In the genomic region with DNA sequence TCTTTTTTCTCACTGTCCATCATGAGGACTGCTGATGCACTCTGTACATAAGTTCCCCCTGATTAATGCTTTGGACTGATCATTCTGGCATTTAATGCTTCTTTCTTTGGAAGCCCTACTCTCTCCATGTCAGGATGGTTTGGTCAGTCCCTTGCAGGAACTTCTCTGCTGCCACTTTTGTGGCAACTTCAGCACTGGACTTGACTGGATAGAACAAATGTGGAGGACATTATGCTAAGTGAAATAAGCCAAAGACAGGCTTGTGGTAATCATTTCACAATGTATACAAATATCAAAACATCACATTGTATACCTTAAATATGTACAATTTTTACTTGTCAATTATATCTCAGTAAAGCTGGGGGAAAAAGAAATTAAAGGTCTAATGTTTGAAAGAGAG, we compare ENCODE assay signal across 25 cellular contexts. TPM values are rescaled to one million over a fixed set of nuclear protein-coding genes. Genes with fewer than 3 reads are reported as not detected.
A peak's percentile ranks its signal among the peaks of the same experiment; 100 is the strongest.
DNase-seq lines count a peak whose midpoint lies in the region; ATAC-seq, FAIRE-seq and TF ChIP-seq lines count a peak whose summit lies in the region.
"Had no signal": no experiment of that assay in that cellular context is flagged by ENCODE, and none has a peak within 500 bp of the region (broad histone marks: within the 10 kb centered on the region; RNA-seq: fewer than 3 reads in every experiment).

No MANE protein-coding gene starts in this region.

- no peak for TF ChIP-seq RAD21 in K562 (CRISPR knock-in tag; conservative IDR thresholded peaks at IDR 0.05 in 1 of 2, IDR thresholded peaks at IDR 0.05 in 1 of 2)

- BruUV-seq in K562 (replicated peaks; lab: Mats Ljungman, UMichigan), result no TSS peak

- H3K4me3 ChIP-seq in HEK293 (ENCODE audit: low read depth, low read length) (no peak overlapping the region), K562 (no peak overlapping the region)
- H3K4me3 ChIP-seq: BLaER1, GM12878 had no signal

- no peaks in the 10 kb centered on the region for H4K20me1 ChIP-seq in K562 (replicated peaks; ENCODE audit: control insufficient read depth, insufficient read depth, low read length)
- H4K20me1 ChIP-seq: BLaER1 had no signal

- no peak overlapping the region for H3K4me2 ChIP-seq in K562 (ENCODE audit: insufficient read depth, low read length)
- H3K4me2 ChIP-seq: BLaER1 had no signal

- H3K36me3 ChIP-seq in HEK293 (ENCODE audit: control insufficient read depth in 2 of 2, insufficient read depth in 1 of 2, low read length in 2 of 2) (no peaks in the 10 kb centered on the region; a peak in 1 of 3 replicates), K562 (ENCODE audit: control insufficient read depth, insufficient read depth, low read length) (no peaks in the 10 kb centered on the region)
- H3K36me3 ChIP-seq: BE2C, BLaER1 had no signal

- ATAC-seq in K562, result no peak
- ATAC-seq: GM12878 had no signal

- H3K9me3 ChIP-seq in HEK293 (ENCODE audit: control insufficient read depth, insufficient read depth, low read depth, low read length) (no peaks in the 10 kb centered on the region), K562 (replicated peaks; ENCODE audit: control insufficient read depth, insufficient read depth, low read depth, low read length) (peaks cover under 1% of the 10 kb centered on the region)
- H3K9me3 ChIP-seq: BE2C had no signal

- no peak for TF ChIP-seq CTCF in HEK293 (tag by site-specific recombination; IDR thresholded peaks at IDR 0.05)
- no peak for TF ChIP-seq CTCF in K562 (IDR thresholded peaks at IDR 0.05 in 2 of 3, conservative IDR thresholded peaks at IDR 0.05 in 1 of 3; ENCODE audit: insufficient read depth in 2 of 3, low read depth in 1 of 3, low read length in 3 of 3)

- no peak for TF ChIP-seq EP300 in K562 (IDR thresholded peaks at IDR 0.05; ENCODE audit: low read length)

- H3K79me2 ChIP-seq in K562 (ENCODE audit: control insufficient read depth, insufficient read depth, low read length), result no peaks in the 10 kb centered on the region

- CTCF ChIA-PET in HEK293 (lab: Yijun Ruan, JAX) (interaction anchor here (0.6 kb wide), 1 partner anchor 155 kb away, joined by 3 read pairs; no protein-coding TSS in a partner anchor), K562 (lab: Yijun Ruan, JAX; ENCODE audit: low intra/inter-chr PET ratio) (no interaction called here)

- POLR2A ChIA-PET in HEK293 (lab: Yijun Ruan, JAX), result no interaction called here
- POLR2A ChIA-PET in K562 (lab: Yijun Ruan, JAX), result no interaction called here

- TF ChIP-seq POLR2A in GM12892 (IDR thresholded peaks at IDR 0.05; ENCODE audit: low read depth, low read length) (no peak), K562 (conservative IDR thresholded peaks at IDR 0.05) (no peak)

- no peak overlapping the region for H3K27ac ChIP-seq in HEK293 (ENCODE audit: extremely low read depth, low read depth, low read length)
- no peak overlapping the region for H3K27ac ChIP-seq in K562 (ENCODE audit: extremely low read depth, low read depth, low read length)
- H3K27ac ChIP-seq: BLaER1 had no signal

- no peak overlapping the region for H3K9ac ChIP-seq in K562 (ENCODE audit: insufficient read depth in 1 of 2, low read depth in 2 of 2, low read length in 2 of 2)
- H3K9ac ChIP-seq: BLaER1 had no signal

- H3K9me1 ChIP-seq in K562 (ENCODE audit: control insufficient read depth, insufficient read depth, low read length), result no peaks in the 10 kb centered on the region

- H3K4me1 ChIP-seq in HEK293 (ENCODE audit: control insufficient read depth, insufficient read depth, low read length) (no peaks in the 10 kb centered on the region), K562 (replicated peaks in 1 of 2; ENCODE audit: control insufficient read depth in 2 of 2, insufficient read depth in 2 of 2, low read length in 2 of 2) (no peaks in the 10 kb centered on the region)
- H3K4me1 ChIP-seq: BE2C, BLaER1 had no signal

- FAIRE-seq in GM12892 (lab: Jason Lieb, UNC) (peak; percentile 9), K562 (lab: Jason Lieb, UNC) (no peak)
- FAIRE-seq: A204.1, GM12878, GM19239 had no signal

- no peak for DNase-seq in GM12892 (ENCODE audit: insufficient read length)
- no peak for DNase-seq in K562 (ENCODE audit: extremely low read depth in 1 of 4, low spot score in 3 of 4)
- no peak for DNase-seq in NCI-H146 (lab: John Stamatoyannopoulos, UW)
- no peak for DNase-seq in NCI-H226
- no peak for DNase-seq in NCI-H524 (lab: John Stamatoyannopoulos, UW)
- DNase-seq: 8988T; ACHN; BE2C; C1 segment of cervical spinal cord; CD4-positive, alpha-beta memory T cell; CD4-positive, CD25-positive, alpha-beta regulatory T cell; CD8-positive, alpha-beta memory T cell; COR-L47; DMS 273 treated with DMSO at 0.1 percent for 48 hours; DMS153; DMS53; DMS79; DND-41; EL; GDM1 had no signal

- no peak overlapping the region for H2AFZ ChIP-seq in K562 (ENCODE audit: low read depth, low read length)

- H3K27me3 ChIP-seq in K562 (ENCODE audit: control insufficient read depth in 2 of 2, insufficient read depth in 2 of 2, low read length in 2 of 2), result no peaks in the 10 kb centered on the region
- H3K27me3 ChIP-seq: BE2C, BLaER1 had no signal

- intact Hi-C loops in K562 (cut with micrococcal nuclease), result no loop called here

- in situ Hi-C loops in K562 (cut with MboI), result no loop called here

TF ChIP-seq in HEK293, 187 proteins besides CTCF, POLR2A, EP300 and RAD21 (continues in another document):
- no peak for TF ChIP-seq ZNF843 (tag by site-specific recombination; IDR thresholded peaks at IDR 0.05)
- TF ChIP-seq GLIS1 (tag by site-specific recombination; IDR thresholded peaks at IDR 0.05), result no peak
- TF ChIP-seq ZNF324 (tag by site-specific recombination; IDR thresholded peaks at IDR 0.05), result no peak
- no peak for TF ChIP-seq ZNF521 (tag by site-specific recombination; IDR thresholded peaks at IDR 0.05)

TF ChIP-seq in K562, 482 proteins besides CTCF, POLR2A, EP300 and RAD21:
- TF ChIP-seq ILK (tag; IDR thresholded peaks at IDR 0.05; ENCODE audit: borderline replicate concordance, low read depth), result no peak
- no peak for TF ChIP-seq PTTG1 (tag; IDR thresholded peaks at IDR 0.05; ENCODE audit: low read depth)
- TF ChIP-seq, protein P1, sequence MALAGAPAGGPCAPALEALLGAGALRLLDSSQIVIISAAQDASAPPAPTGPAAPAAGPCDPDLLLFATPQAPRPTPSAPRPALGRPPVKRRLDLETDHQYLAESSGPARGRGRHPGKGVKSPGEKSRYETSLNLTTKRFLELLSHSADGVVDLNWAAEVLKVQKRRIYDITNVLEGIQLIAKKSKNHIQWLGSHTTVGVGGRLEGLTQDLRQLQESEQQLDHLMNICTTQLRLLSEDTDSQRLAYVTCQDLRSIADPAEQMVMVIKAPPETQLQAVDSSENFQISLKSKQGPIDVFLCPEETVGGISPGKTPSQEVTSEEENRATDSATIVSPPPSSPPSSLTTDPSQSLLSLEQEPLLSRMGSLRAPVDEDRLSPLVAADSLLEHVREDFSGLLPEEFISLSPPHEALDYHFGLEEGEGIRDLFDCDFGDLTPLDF (CRISPR knock-in tag; IDR thresholded peaks at IDR 0.05), result no peak
- 0 out of 2 replicates have a peak, but pooled peaks have one; percentile 3 for TF ChIP-seq SMC3 (conservative IDR thresholded peaks at IDR 0.05; ENCODE audit: insufficient read depth, low read depth, low read length)
- no peak for TF ChIP-seq NBN (IDR thresholded peaks at IDR 0.05; ENCODE audit: low read depth)

RNA-seq across cellular contexts. Expression of a gene that starts 12.2 kb away (rescaled TPM):
- polyA plus RNA-seq in GM12892 (2012; ENCODE audit: missing spikeins), result 6.4 TPM
- 42.9 and 59.6 TPM in 2 replicates for total RNA-seq in K562 (2011; cell fraction: chromatin; rRNA removed; ENCODE audit: low replicate concordance)
- total RNA-seq in K562 (2011; cell fraction: nucleolus; rRNA removed), result 23.3 and 37.0 TPM in 2 replicates
- 28.0 and 31.7 TPM in 2 replicates for total RNA-seq in K562 (2011; cell fraction: nucleoplasm; rRNA removed)
- 6.2 and 7.1 TPM in 2 replicates for total RNA-seq in K562 (2014; rRNA removed)
- total RNA-seq in K562 (2014; rRNA removed; fragmentation: Illumina TruSeq; extraction: Trizol), result 5.4 and 5.6 TPM in 2 replicates
- 8.3 and 8.8 TPM in 2 replicates for total RNA-seq in K562 (2015; rRNA removed; fragmentation: Illumina TruSeq; extraction: Trizol)
- total RNA-seq in K562 (2021), result 15.7 and 17.4 TPM in 2 replicates
- polyA plus RNA-seq in K562 (2011; rRNA removed), result 8.0 and 9.4 TPM in 2 replicates
- polyA plus RNA-seq in K562 (2011; cell fraction: cytosol; rRNA removed), result 8.8 and 10.7 TPM in 2 replicates
- 18.6 and 33.2 TPM in 2 replicates for polyA plus RNA-seq in K562 (2011; cell fraction: nucleus; rRNA removed)
- polyA plus RNA-seq in K562 (2012), result 13.0 and 15.4 TPM in 2 replicates
- polyA plus RNA-seq in K562 (2014; fragmentation: Illumina TruSeq; extraction: Trizol), result 17.9 and 19.3 TPM in 2 replicates
- 1 to 10 TPM; 2.2 to 2.5 TPM for polyA plus RNA-seq in K562 (2014; fragmentation: Nextera tagmentation; extraction: Ambion mirVana)
- polyA plus RNA-seq in K562 (2014; rRNA removed), result 11.1 and 12.6 TPM in 2 replicates
- 16.3 and 16.7 TPM in 2 replicates for polyA minus RNA-seq in K562 (2011; rRNA and poly(A)+ RNA removed)
- 8.3 and 11.7 TPM in 2 replicates for polyA minus RNA-seq in K562 (2011; cell fraction: cytosol; rRNA and poly(A)+ RNA removed)
- 25.2 and 29.1 TPM in 2 replicates for polyA minus RNA-seq in K562 (2011; cell fraction: nucleus; rRNA and poly(A)+ RNA removed)

RNA-seq across cellular contexts. Expression of a gene that starts 54.0 kb away (rescaled TPM):
- polyA plus RNA-seq in GM12892 (2012; ENCODE audit: missing spikeins), result 5.4 TPM
- 8.9 and 13.3 TPM in 2 replicates for total RNA-seq in K562 (2011; cell fraction: chromatin; rRNA removed; ENCODE audit: low replicate concordance)
- 5.0 and 5.2 TPM in 2 replicates for total RNA-seq in K562 (2011; cell fraction: nucleolus; rRNA removed)
- total RNA-seq in K562 (2011; cell fraction: nucleoplasm; rRNA removed), result 4.5 and 6.2 TPM in 2 replicates
- total RNA-seq in K562 (2014; rRNA removed), result 0.36 and 0.57 TPM in 2 replicates
- total RNA-seq in K562 (2014; rRNA removed; fragmentation: Illumina TruSeq; extraction: Trizol), result 0.11 and 0.16 TPM in 2 replicates
- total RNA-seq in K562 (2015; rRNA removed; fragmentation: Illumina TruSeq; extraction: Trizol), result 0.30 and 0.43 TPM in 2 replicates
- 0.69 and 0.84 TPM in 2 replicates for total RNA-seq in K562 (2021)
- polyA plus RNA-seq in K562 (2011; rRNA removed), result 1.3 and 2.0 TPM in 2 replicates
- 0.83 and 1.1 TPM in 2 replicates for polyA plus RNA-seq in K562 (2011; cell fraction: cytosol; rRNA removed)
- 6.7 and 15.1 TPM in 2 replicates for polyA plus RNA-seq in K562 (2011; cell fraction: nucleus; rRNA removed)
- polyA plus RNA-seq in K562 (2012), result 0.79 and 2.5 TPM in 2 replicates
- 0.52 and 0.68 TPM in 2 replicates for polyA plus RNA-seq in K562 (2014; fragmentation: Illumina TruSeq; extraction: Trizol)
- under 1 TPM in 1 of 2 experiments, not detected in 1; 0.03 TPM for polyA plus RNA-seq in K562 (2014; fragmentation: Nextera tagmentation; extraction: Ambion mirVana)
- polyA plus RNA-seq in K562 (2014; rRNA removed), result 1.00 and 2.3 TPM in 2 replicates
- 0.30 and 0.35 TPM in 2 replicates for polyA minus RNA-seq in K562 (2011; rRNA and poly(A)+ RNA removed)
- polyA minus RNA-seq in K562 (2011; cell fraction: cytosol; rRNA and poly(A)+ RNA removed), result 0.95 and 1.7 TPM in 2 replicates
- polyA minus RNA-seq in K562 (2011; cell fraction: nucleus; rRNA and poly(A)+ RNA removed), result 0.78 and 1.1 TPM in 2 replicates
